In genomic region chr14:48560421-48560820, GRCh38 we compare ENCODE assay signal across 15 cellular contexts.
DNase-seq lines count a peak whose midpoint lies in the region; ATAC-seq, FAIRE-seq and TF ChIP-seq lines count a peak whose summit lies in the region.
"Had no signal": no experiment of that assay in that cellular context is flagged by ENCODE, and none has a peak within 500 bp of the region (broad histone marks: within the 10 kb centered on the region; RNA-seq: fewer than 3 reads in every experiment).

No MANE protein-coding gene starts in this region.

- peak overlapping the region; percentile 53; the same call in 1 of the 2 replicates for H3K27ac ChIP-seq in VCaP
- peak overlapping the region; percentile 58 for H3K27ac ChIP-seq in foreskin keratinocyte
- H3K27ac ChIP-seq in trophoblast cell (ENCODE audit: low read depth, low read length): peak overlapping the region; percentile 26
- H3K27ac ChIP-seq: BLaER1 treated with 17β-estradiol and CSF1 and Interleukin-3, amounts not matched to agents 10 nM and 100 nM had no signal

- H3K27me3 ChIP-seq in foreskin keratinocyte: no peaks in the 10 kb centered on the region
- no peaks in the 10 kb centered on the region for H3K27me3 ChIP-seq in trophoblast cell (ENCODE audit: insufficient read depth, low read length)
- H3K27me3 ChIP-seq: BLaER1 treated with 17β-estradiol and CSF1 and Interleukin-3, amounts not matched to agents 10 nM and 100 nM had no signal

- peak; percentile 58 for DNase-seq in M059J (ENCODE audit: low read depth)
- no peak for DNase-seq in foreskin keratinocyte
- no peak for DNase-seq in trophoblast cell
- no peak for DNase-seq in G401 (ENCODE audit: low spot score)
- no peak for DNase-seq in AG08396 (ENCODE audit: low spot score)
- DNase-seq in stimulated activated CD4-positive, alpha-beta T cell treated with anti-CD3 and anti-CD28 coated beads, Interleukin-12 subunit alpha, Interleukin-12 subunit beta, amount 100 ng/mL, for 4 hours: no peak
- no peak for DNase-seq in GM19239 (ENCODE audit: insufficient read length, low spot score)
- DNase-seq: 8988T; Calu3; CD8-positive, alpha-beta T cell; DMS79 treated with DMSO at 0.1 percent for 48 hours had no signal

- no peak overlapping the region for H3K4me2 ChIP-seq in trophoblast cell (ENCODE audit: low read length)
- H3K4me2 ChIP-seq: BLaER1 treated with 17β-estradiol and CSF1 and Interleukin-3, amounts not matched to agents 10 nM and 100 nM had no signal

- peak overlapping the region; percentile 98 for H2BK120ac ChIP-seq in trophoblast cell (ENCODE audit: insufficient read depth, low read length, poor library complexity)

- H2AFZ ChIP-seq in trophoblast cell (ENCODE audit: insufficient read depth, low read length, poor library complexity): no peak overlapping the region

- peaks cover 3% of the 10 kb centered on the region for H3K9me3 ChIP-seq in trophoblast cell (ENCODE audit: insufficient read depth, low read depth, low read length)
- H3K9me3 ChIP-seq: HAP-1 had no signal

- WGBS in trophoblast cell (ENCODE audit: extremely low coverage, insufficient coverage, insufficient read length): no CpG with 5 or more reads among the region's 4 CpGs

- no peak overlapping the region for H4K12ac ChIP-seq in trophoblast cell (ENCODE audit: low read depth, low read length)

- H2BK12ac ChIP-seq in trophoblast cell (ENCODE audit: low read length): peak overlapping the region; percentile 97

- TF ChIP-seq CTCF in VCaP (conservative IDR thresholded peaks at IDR 0.05) (no peak), foreskin keratinocyte (conservative IDR thresholded peaks at IDR 0.05) (no peak)

- H3K9ac ChIP-seq in trophoblast cell (ENCODE audit: low read length): no peak overlapping the region
- H3K9ac ChIP-seq: BLaER1 treated with 17β-estradiol and CSF1 and Interleukin-3, amounts not matched to agents 10 nM and 100 nM had no signal

- H3K79me1 ChIP-seq in trophoblast cell (ENCODE audit: low read length): peaks cover 16% of the 10 kb centered on the region

- H3K4me1 ChIP-seq in foreskin keratinocyte: peaks cover 30% of the 10 kb centered on the region
- peaks cover 8 to 9% of the 10 kb centered on the region in 2 experiments for H3K4me1 ChIP-seq in trophoblast cell (ENCODE audit: control insufficient read depth in 1 of 2, insufficient read depth in 2 of 2, low read length in 2 of 2)
- H3K4me1 ChIP-seq: BLaER1 treated with 17β-estradiol and CSF1 and Interleukin-3, amounts not matched to agents 10 nM and 100 nM; HAP-1 had no signal

- peaks cover 6% of the 10 kb centered on the region for H3K79me2 ChIP-seq in trophoblast cell (ENCODE audit: control insufficient read depth, insufficient read depth, low read length, poor library complexity)

- peak overlapping the region; percentile 79 for H4K8ac ChIP-seq in trophoblast cell (ENCODE audit: low read depth, low read length)

- peak overlapping the region; percentile 94 for H2BK5ac ChIP-seq in trophoblast cell (ENCODE audit: low read depth, low read length, poor library complexity)

- H2AK5ac ChIP-seq in trophoblast cell (ENCODE audit: low read length): peak overlapping the region; percentile 62

- no peak overlapping the region for H3K18ac ChIP-seq in trophoblast cell (ENCODE audit: low read length)

- peaks cover 2 to 3% of the 10 kb centered on the region in 2 experiments for H3K36me3 ChIP-seq in trophoblast cell (ENCODE audit: control insufficient read depth in 1 of 2, insufficient read depth in 2 of 2, low read length in 2 of 2)
- H3K36me3 ChIP-seq: BLaER1 treated with 17β-estradiol and CSF1 and Interleukin-3, amounts not matched to agents 10 nM and 100 nM; HAP-1 had no signal

- no peak for FAIRE-seq in GM19239 (lab: Jason Lieb, UNC)
- FAIRE-seq: GM12878 had no signal

- in situ Hi-C loops in G401 (cut with HindIII; ENCODE audit: low sequenced_read_pairs): no loop called here

- H3K4ac ChIP-seq in trophoblast cell (ENCODE audit: low read depth, low read length): no peak overlapping the region

- H3K14ac ChIP-seq in trophoblast cell (ENCODE audit: low read length): no peak overlapping the region

- no peak overlapping the region for H3K23ac ChIP-seq in trophoblast cell (ENCODE audit: low read length)

- no peak overlapping the region for H3K4me3 ChIP-seq in trophoblast cell (ENCODE audit: low read depth, low read length)
- H3K4me3 ChIP-seq: BLaER1 treated with 17β-estradiol and CSF1 and Interleukin-3, amounts not matched to agents 10 nM and 100 nM; GM12878; HAP-1 had no signal

- peak overlapping the region; percentile 83 for H4K91ac ChIP-seq in trophoblast cell (ENCODE audit: low read depth, low read length)

- no peak for ATAC-seq in foreskin keratinocyte
- ATAC-seq: CD8-positive, alpha-beta T cell; GM12878 had no signal
